1 cellular context compared by ENCODE assay signal in the genomic region with DNA sequence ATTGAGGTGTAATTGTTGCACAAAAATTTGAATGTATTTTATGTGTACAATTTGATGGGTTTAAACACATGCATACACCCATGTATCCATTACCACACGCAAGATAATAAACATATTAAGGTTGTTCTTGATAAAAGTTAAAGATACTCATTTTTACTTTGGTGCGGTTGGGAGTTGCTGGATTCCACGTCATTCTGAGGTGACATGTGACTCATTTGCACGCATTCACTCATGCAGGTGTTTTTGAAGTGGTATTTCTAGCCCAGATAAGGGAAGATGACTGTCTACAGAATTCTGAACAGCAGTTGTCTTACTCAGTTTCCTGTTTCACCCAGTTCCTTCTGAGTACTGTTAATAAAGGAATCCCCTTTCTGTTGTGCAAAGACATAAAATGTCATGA.
TF ChIP-seq lines count a peak whose summit lies in the region.

No MANE protein-coding gene starts in this region.

TF ChIP-seq in GM12878, 131 proteins besides CTCF, POLR2A, EP300 and RAD21 (continued from another document):
- TF ChIP-seq, protein P1, sequence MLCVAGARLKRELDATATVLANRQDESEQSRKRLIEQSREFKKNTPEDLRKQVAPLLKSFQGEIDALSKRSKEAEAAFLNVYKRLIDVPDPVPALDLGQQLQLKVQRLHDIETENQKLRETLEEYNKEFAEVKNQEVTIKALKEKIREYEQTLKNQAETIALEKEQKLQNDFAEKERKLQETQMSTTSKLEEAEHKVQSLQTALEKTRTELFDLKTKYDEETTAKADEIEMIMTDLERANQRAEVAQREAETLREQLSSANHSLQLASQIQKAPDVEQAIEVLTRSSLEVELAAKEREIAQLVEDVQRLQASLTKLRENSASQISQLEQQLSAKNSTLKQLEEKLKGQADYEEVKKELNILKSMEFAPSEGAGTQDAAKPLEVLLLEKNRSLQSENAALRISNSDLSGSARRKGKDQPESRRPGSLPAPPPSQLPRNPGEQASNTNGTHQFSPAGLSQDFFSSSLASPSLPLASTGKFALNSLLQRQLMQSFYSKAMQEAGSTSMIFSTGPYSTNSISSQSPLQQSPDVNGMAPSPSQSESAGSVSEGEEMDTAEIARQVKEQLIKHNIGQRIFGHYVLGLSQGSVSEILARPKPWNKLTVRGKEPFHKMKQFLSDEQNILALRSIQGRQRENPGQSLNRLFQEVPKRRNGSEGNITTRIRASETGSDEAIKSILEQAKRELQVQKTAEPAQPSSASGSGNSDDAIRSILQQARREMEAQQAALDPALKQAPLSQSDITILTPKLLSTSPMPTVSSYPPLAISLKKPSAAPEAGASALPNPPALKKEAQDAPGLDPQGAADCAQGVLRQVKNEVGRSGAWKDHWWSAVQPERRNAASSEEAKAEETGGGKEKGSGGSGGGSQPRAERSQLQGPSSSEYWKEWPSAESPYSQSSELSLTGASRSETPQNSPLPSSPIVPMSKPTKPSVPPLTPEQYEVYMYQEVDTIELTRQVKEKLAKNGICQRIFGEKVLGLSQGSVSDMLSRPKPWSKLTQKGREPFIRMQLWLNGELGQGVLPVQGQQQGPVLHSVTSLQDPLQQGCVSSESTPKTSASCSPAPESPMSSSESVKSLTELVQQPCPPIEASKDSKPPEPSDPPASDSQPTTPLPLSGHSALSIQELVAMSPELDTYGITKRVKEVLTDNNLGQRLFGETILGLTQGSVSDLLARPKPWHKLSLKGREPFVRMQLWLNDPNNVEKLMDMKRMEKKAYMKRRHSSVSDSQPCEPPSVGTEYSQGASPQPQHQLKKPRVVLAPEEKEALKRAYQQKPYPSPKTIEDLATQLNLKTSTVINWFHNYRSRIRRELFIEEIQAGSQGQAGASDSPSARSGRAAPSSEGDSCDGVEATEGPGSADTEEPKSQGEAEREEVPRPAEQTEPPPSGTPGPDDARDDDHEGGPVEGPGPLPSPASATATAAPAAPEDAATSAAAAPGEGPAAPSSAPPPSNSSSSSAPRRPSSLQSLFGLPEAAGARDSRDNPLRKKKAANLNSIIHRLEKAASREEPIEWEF (IDR thresholded peaks at IDR 0.05; ENCODE audit: insufficient replicate concordance, low read depth, low read length), result no peak
- peak; percentile 98 for TF ChIP-seq RUNX3 (IDR thresholded peaks at IDR 0.05; ENCODE audit: low read length)
- no peak for TF ChIP-seq SREBF2 (IDR thresholded peaks at IDR 0.05; ENCODE audit: low read length)
- TF ChIP-seq SMAD5 (IDR thresholded peaks at IDR 0.05; ENCODE audit: low read depth), result no peak
- no peak for TF ChIP-seq ZSCAN29 (IDR thresholded peaks at IDR 0.05)
- peak; percentile 31; the same call in 1 of the 2 replicates for TF ChIP-seq ATF7 (IDR thresholded peaks at IDR 0.05; ENCODE audit: low read depth)
- TF ChIP-seq, protein P2, sequence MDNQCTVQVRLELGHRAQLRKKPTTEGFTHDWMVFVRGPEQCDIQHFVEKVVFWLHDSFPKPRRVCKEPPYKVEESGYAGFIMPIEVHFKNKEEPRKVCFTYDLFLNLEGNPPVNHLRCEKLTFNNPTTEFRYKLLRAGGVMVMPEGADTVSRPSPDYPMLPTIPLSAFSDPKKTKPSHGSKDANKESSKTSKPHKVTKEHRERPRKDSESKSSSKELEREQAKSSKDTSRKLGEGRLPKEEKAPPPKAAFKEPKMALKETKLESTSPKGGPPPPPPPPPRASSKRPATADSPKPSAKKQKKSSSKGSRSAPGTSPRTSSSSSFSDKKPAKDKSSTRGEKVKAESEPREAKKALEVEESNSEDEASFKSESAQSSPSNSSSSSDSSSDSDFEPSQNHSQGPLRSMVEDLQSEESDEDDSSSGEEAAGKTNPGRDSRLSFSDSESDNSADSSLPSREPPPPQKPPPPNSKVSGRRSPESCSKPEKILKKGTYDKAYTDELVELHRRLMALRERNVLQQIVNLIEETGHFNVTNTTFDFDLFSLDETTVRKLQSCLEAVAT (IDR thresholded peaks at IDR 0.05), result no peak
- no peak for TF ChIP-seq RFX5 (IDR thresholded peaks at IDR 0.05; ENCODE audit: low read depth, low read length)
- TF ChIP-seq NFXL1 (IDR thresholded peaks at IDR 0.05; ENCODE audit: borderline replicate concordance), result no peak
- no peak for TF ChIP-seq SUZ12 (IDR thresholded peaks at IDR 0.05; ENCODE audit: unreplicated experiment)
